12 cellular contexts compared by ENCODE assay signal in genomic region chr6:312704-313485, GRCh38. TPM values are rescaled to one million over a fixed set of nuclear protein-coding genes. Genes with fewer than 3 reads are reported as not detected.
DNase-seq lines count a peak whose midpoint lies in the region; ATAC-seq and TF ChIP-seq lines count a peak whose summit lies in the region.
"Had no signal": no experiment of that assay in that cellular context is flagged by ENCODE, and none has a peak within 500 bp of the region (broad histone marks: within the 10 kb centered on the region; RNA-seq: fewer than 3 reads in every experiment).

No MANE protein-coding gene starts in this region.

- ATAC-seq in CD4-positive, alpha-beta T cell (ENCODE audit: poor library complexity) = peak; percentile 21
- no peak for ATAC-seq in foreskin keratinocyte

- no peak for TF ChIP-seq CTCF in CD4-positive, alpha-beta T cell (IDR thresholded peaks at IDR 0.05)
- TF ChIP-seq CTCF in neutrophil (IDR thresholded peaks at IDR 0.05) (no peak), foreskin keratinocyte (conservative IDR thresholded peaks at IDR 0.05) (no peak)

- intact Hi-C loops in CD4-positive, alpha-beta T cell (cut with DNase I, micrococcal nuclease) = no loop called here

- no peaks in the 10 kb centered on the region for H3K9me3 Mint-ChIP-seq in CD4-positive, alpha-beta T cell

- H3K9me3 ChIP-seq in CD4-positive, alpha-beta T cell (ENCODE audit: control insufficient read depth, low read length) = no peaks in the 10 kb centered on the region
- no peaks in the 10 kb centered on the region for H3K9me3 ChIP-seq in neutrophil
- H3K9me3 ChIP-seq: ascending aorta had no signal

- no peaks in the 10 kb centered on the region for H3K27me3 Mint-ChIP-seq in CD4-positive, alpha-beta T cell

- H3K4me3 Mint-ChIP-seq in CD4-positive, alpha-beta T cell = no peak overlapping the region

- H3K27ac Mint-ChIP-seq in CD4-positive, alpha-beta T cell = peak overlapping the region; percentile 42

- no peak overlapping the region for H3K27ac ChIP-seq in CD4-positive, alpha-beta T cell (ENCODE audit: low read depth, low read length)
- H3K27ac ChIP-seq in neutrophil (peak overlapping the region; percentile 40), foreskin keratinocyte (no peak overlapping the region)
- H3K27ac ChIP-seq: ascending aorta, C4-2B had no signal

- peaks cover 29% of the 10 kb centered on the region for H3K36me3 Mint-ChIP-seq in CD4-positive, alpha-beta T cell (ENCODE audit: low read depth)

- H3K4me1 Mint-ChIP-seq in CD4-positive, alpha-beta T cell (ENCODE audit: low read depth) = peaks cover 28% of the 10 kb centered on the region

- H3K27me3 ChIP-seq in CD4-positive, alpha-beta T cell (ENCODE audit: control insufficient read depth, insufficient read depth, low read length) = no peaks in the 10 kb centered on the region
- H3K27me3 ChIP-seq in neutrophil (no peaks in the 10 kb centered on the region), foreskin keratinocyte (no peaks in the 10 kb centered on the region)
- H3K27me3 ChIP-seq: ascending aorta had no signal

- CTCF ChIA-PET in CD4-positive, alpha-beta T cell (lab: Charles Lee) = no interaction called here

- POLR2A ChIA-PET in CD4-positive, alpha-beta T cell (lab: Charles Lee) = interaction anchor here (0.7 to 0.8 kb wide), 2 partner anchors 20 to 71 kb away, joined by 3 read pairs; no protein-coding TSS in a partner anchor

- H3K4me3 ChIP-seq in Jurkat, Clone E6-1 (ENCODE audit: low read length) = no peak overlapping the region
- H3K4me3 ChIP-seq in neutrophil (ENCODE audit: low read depth in 1 of 2, low read length in 1 of 2) = no peak overlapping the region
- H3K4me3 ChIP-seq: ascending aorta had no signal

- H3K4me1 ChIP-seq in neutrophil (ENCODE audit: control insufficient read depth in 1 of 2, insufficient read depth in 1 of 2, low read depth in 1 of 2, low read length in 1 of 2) = peaks cover 6% of the 10 kb centered on the region in 2 experiments
- H3K4me1 ChIP-seq in foreskin keratinocyte = peaks cover 7% of the 10 kb centered on the region
- H3K4me1 ChIP-seq: ascending aorta had no signal

- no peak for DNase-seq in CD4-positive, alpha-beta T cell
- peak; percentile 81 for DNase-seq in Jurkat, Clone E6-1 (ENCODE audit: low read depth, low spot score)
- peak; percentile 60 for DNase-seq in germinal center (ENCODE audit: low spot score)
- DNase-seq in SW480 (ENCODE audit: low spot score) = no peak
- no peak for DNase-seq in foreskin keratinocyte
- no peak for DNase-seq in LoVo (ENCODE audit: low spot score)
- DNase-seq in SIG-M5 (lab: John Stamatoyannopoulos, UW) = no peak
- DNase-seq: NCI-H187 treated with DMSO at 0.1 percent for 48 hours, substantia nigra had no signal

- H3K36me3 ChIP-seq in neutrophil = peaks cover 3% of the 10 kb centered on the region
- H3K36me3 ChIP-seq: ascending aorta had no signal

RNA-seq across cellular contexts. Expression of gene DUSP22, which starts 20.6 kb away (rescaled TPM):
- 10 to 100 TPM; 25.4 to 26.3 TPM for total RNA-seq in CD4-positive, alpha-beta T cell
- polyA plus RNA-seq in Jurkat, Clone E6-1 (2012; ENCODE audit: insufficient read depth, insufficient read length) = 18.4 TPM
- total RNA-seq in foreskin keratinocyte = 20.6 and 22.2 TPM in 2 replicates
- 24.9 and 25.0 TPM in 2 replicates for polyA plus RNA-seq in foreskin keratinocyte

Comparison
In these comparisons a context has a peak if more than half of its experiments do, and no peak if none do; other contexts are left out.
1. DNase-seq: peak in Jurkat, Clone E6-1 (single experiment) and germinal center (single experiment); none in CD4-positive, alpha-beta T cell (0 of 10), SW480 (single experiment), foreskin keratinocyte (0 of 2), LoVo (single experiment) and SIG-M5 (single experiment).